1 cellular context compared by ENCODE assay signal in genomic region chr12:130848785-130849305, GRCh38.
TF ChIP-seq lines count a peak whose summit lies in the region.

No MANE protein-coding gene starts in this region.

TF ChIP-seq in HEK293, 187 proteins besides CTCF, POLR2A, EP300 and RAD21:
- TF ChIP-seq ZNF555 (tag by site-specific recombination; conservative IDR thresholded peaks at IDR 0.05) (peak; percentile 38; the same call in 1 of the 2 replicates), ZNF518A (tag by site-specific recombination; conservative IDR thresholded peaks at IDR 0.05; ENCODE audit: low read depth) (peak; percentile 70), ZNF394 (tag by site-specific recombination; IDR thresholded peaks at IDR 0.05; ENCODE audit: borderline replicate concordance) (peak; percentile 72; the same call in 1 of the 2 replicates), ZNF654 (tag by site-specific recombination; IDR thresholded peaks at IDR 0.05; ENCODE audit: low read depth) (peak; percentile 18; the same call in 1 of the 2 replicates), ZNF623 (tag by site-specific recombination; IDR thresholded peaks at IDR 0.05) (peak; percentile 44), ZBTB8A (tag by site-specific recombination; IDR thresholded peaks at IDR 0.05) (0 out of 2 replicates have a peak, but pooled peaks have one; percentile 37), ZNF426 (tag by site-specific recombination; IDR thresholded peaks at IDR 0.05) (peak; percentile 58), REST (tag by site-specific recombination; IDR thresholded peaks at IDR 0.05) (0 out of 2 replicates have a peak, but pooled peaks have one; percentile 18), ZBTB11 (tag by site-specific recombination; conservative IDR thresholded peaks at IDR 0.05; ENCODE audit: low read depth) (peak; percentile 41; the same call in 1 of the 2 replicates), ZNF140 (tag by site-specific recombination; IDR thresholded peaks at IDR 0.05) (peak; percentile 46; the same call in 1 of the 2 replicates)
